2 cellular contexts compared by ENCODE assay signal in genomic region chr7:101097561-101097960, GRCh38.
A peak's percentile ranks its signal among the peaks of the same experiment; 100 is the strongest.
TF ChIP-seq lines count a peak whose summit lies in the region.

No MANE protein-coding gene starts in this region.

TF ChIP-seq in IMR-90, 13 proteins besides CTCF, POLR2A, EP300 and RAD21:
- TF ChIP-seq RCOR1 (IDR thresholded peaks at IDR 0.05; ENCODE audit: insufficient replicate concordance, low read length) (no peak), CEBPB (IDR thresholded peaks at IDR 0.05; ENCODE audit: low read depth, low read length) (no peak), CHD1 (IDR thresholded peaks at IDR 0.05; ENCODE audit: low read depth, low read length) (no peak), MAFK (IDR thresholded peaks at IDR 0.05; ENCODE audit: low read depth, low read length) (no peak), RFX5 (IDR thresholded peaks at IDR 0.05; ENCODE audit: low read depth, low read length) (no peak), USF2 (IDR thresholded peaks at IDR 0.05; ENCODE audit: low read depth, low read length) (no peak)

TF ChIP-seq in K562, 482 proteins besides CTCF, POLR2A, EP300 and RAD21:
- TF ChIP-seq ZNF146 (CRISPR knock-in tag; IDR thresholded peaks at IDR 0.05; ENCODE audit: unreplicated experiment), result no peak
- TF ChIP-seq NFRKB (IDR thresholded peaks at IDR 0.05; ENCODE audit: low read depth), result 0 out of 2 replicates have a peak, but pooled peaks have one; percentile 13
- no peak for TF ChIP-seq HES1 (IDR thresholded peaks at IDR 0.05; ENCODE audit: low read depth)
- TF ChIP-seq ZNF830 (CRISPR knock-in tag; IDR thresholded peaks at IDR 0.05), result no peak
- no peak for TF ChIP-seq SMAD2 (IDR thresholded peaks at IDR 0.05; ENCODE audit: low read depth, low read length)
- no peak for TF ChIP-seq GTF2E2 (tag; IDR thresholded peaks at IDR 0.05)
- peak; percentile 90 for TF ChIP-seq ZBTB40 (IDR thresholded peaks at IDR 0.05)
- TF ChIP-seq ZBTB40 (CRISPR knock-in tag; IDR thresholded peaks at IDR 0.05), result 0 out of 2 replicates have a peak, but pooled peaks have one; percentile 25
- no peak for TF ChIP-seq THRB (CRISPR knock-in tag; conservative IDR thresholded peaks at IDR 0.05)
- TF ChIP-seq ZNF407 (IDR thresholded peaks at IDR 0.05; ENCODE audit: low read depth), result no peak
- TF ChIP-seq TAF7 (tag; IDR thresholded peaks at IDR 0.05), result no peak
TF ChIP-seq in K562: peak in this region for 2.
